In genomic region chr15:87131067-87131466, GRCh38 we compare ENCODE assay signal across 8 cellular contexts.
"Had no signal": no experiment of that assay in that cellular context is flagged by ENCODE, and none has a peak within 500 bp of the region (broad histone marks: within the 10 kb centered on the region; RNA-seq: fewer than 3 reads in every experiment).

No MANE protein-coding gene starts in this region.

- H3K4me3 ChIP-seq: GM23248, HAP-1 had no signal

- H3K27ac ChIP-seq: GM23248, HL-60 had no signal

- H2AFZ ChIP-seq: GM23248 had no signal

- H3K36me3 ChIP-seq: HAP-1 had no signal

- H3K9ac ChIP-seq: GM23248 had no signal

- DNase-seq: GM23248, GOT3, H7, Kasumi-1, KG1 had no signal

- H3K4me1 ChIP-seq: HAP-1 had no signal

- ATAC-seq: HCT116 had no signal
